8 cellular contexts compared by ENCODE assay signal in the genomic region with DNA sequence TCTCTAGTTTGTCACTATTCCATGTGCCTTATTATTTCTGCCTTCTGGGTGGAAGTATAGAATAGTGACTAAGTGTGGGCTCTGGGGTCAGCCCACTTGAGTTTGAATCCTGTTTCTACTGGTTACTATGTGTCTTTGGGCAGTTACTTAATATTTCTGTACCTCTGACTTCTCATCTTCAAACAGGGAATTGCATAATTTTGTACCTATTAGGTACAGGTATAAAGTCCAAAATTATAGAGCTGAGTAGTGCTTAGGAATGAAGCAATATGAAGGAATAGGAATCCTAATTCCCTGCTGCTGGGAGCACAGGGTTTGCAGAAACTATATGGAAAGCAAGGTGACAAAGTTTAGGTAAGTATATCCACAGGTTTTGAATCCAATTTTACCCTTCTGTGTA.
"Had no signal": no experiment of that assay in that cellular context is flagged by ENCODE, and none has a peak within 500 bp of the region (broad histone marks: within the 10 kb centered on the region; RNA-seq: fewer than 3 reads in every experiment).

No MANE protein-coding gene starts in this region.

- H3K4me3 ChIP-seq: GM12878 had no signal

- ATAC-seq: GM12878 had no signal

- DNase-seq: GDM1, GF-D8 had no signal

- FAIRE-seq: G401.6, GM12878, GM12891, GM12892, GM18507, GM19239 had no signal
